In the genomic region with DNA sequence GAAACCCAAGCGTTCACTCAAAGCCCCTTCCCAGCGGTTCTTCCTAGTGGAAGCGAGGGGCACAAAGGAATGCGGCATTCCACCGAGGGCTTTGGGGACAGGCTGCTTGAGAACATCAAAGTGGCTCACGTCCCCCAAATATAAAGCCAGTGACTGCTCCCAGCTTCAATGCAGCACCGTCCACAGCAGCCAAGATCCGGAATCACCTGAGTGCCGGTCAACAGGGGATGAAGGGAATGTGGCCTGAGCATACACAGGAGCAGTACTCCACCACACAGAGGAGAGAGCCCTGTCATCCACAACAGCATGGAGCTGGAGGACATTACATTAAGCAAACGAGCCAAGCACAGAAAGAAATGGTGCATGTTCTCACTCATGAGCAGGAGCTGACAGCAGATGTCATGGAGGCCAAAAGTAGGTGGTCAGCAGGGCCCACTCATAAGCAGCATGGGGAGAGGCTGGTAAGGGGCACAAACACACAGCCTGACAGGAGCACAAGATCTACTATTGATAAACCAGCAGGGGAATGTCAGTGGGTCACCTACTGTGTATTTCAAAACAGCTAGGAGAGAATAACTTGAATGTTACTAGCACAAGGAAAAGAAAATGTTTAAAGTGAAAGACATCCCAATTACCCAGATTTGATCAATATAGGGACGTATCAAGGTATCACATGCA, we compare ENCODE assay signal across 17 cellular contexts.
DNase-seq lines count a peak whose midpoint lies in the region; FAIRE-seq and TF ChIP-seq lines count a peak whose summit lies in the region.
"Had no signal": no experiment of that assay in that cellular context is flagged by ENCODE, and none has a peak within 500 bp of the region (broad histone marks: within the 10 kb centered on the region; RNA-seq: fewer than 3 reads in every experiment).

No MANE protein-coding gene starts in this region.

- CTCF ChIA-PET in A673 (lab: Charles Lee): no interaction called here

- peak; percentile 49 for FAIRE-seq in HTR-8/SVneo (lab: Jason Lieb, UNC)
- FAIRE-seq: GM12891 had no signal

- H3K27ac ChIP-seq in ACC112 (ENCODE audit: low read depth, low read length) (0 out of 2 replicates have a peak overlapping the region, but pooled peaks have one; percentile 22), esophagus muscularis mucosa (replicated peaks in 1 of 4) (peak overlapping the region; percentile 61 to 69 (median 64)), osteoblast (ENCODE audit: low read depth, low read length) (peak overlapping the region; percentile 90), A673 (ENCODE audit: low read depth, low read length, poor library complexity, severe bottlenecking) (no peak overlapping the region)
- H3K27ac ChIP-seq: BLaER1, KMS-11, left lung, vagina had no signal

- DNase-seq in HTR-8/SVneo (ENCODE audit: insufficient read length, low spot score) (no peak), esophagus muscularis mucosa (ENCODE audit: extremely low spot score) (no peak), osteoblast (ENCODE audit: insufficient read length, low spot score, missing footprints) (no peak), NCI-H2227 (lab: John Stamatoyannopoulos, UW; ENCODE audit: unreplicated experiment) (no peak), ureter (ENCODE audit: low spot score) (no peak), A673 (ENCODE audit: low spot score) (no peak)
- DNase-seq in stimulated activated CD8-positive, alpha-beta memory T cell treated with anti-CD3 and anti-CD28 coated beads, Interleukin-4, amount 100 ng/mL, for 48 hours: no peak
- DNase-seq: activated gamma-delta T cell treated with Interleukin-2 at 50 U/mL for 16 hours, caudate nucleus, left lung, NCI-H1436, occipital lobe had no signal

- H3K79me2 ChIP-seq in ACC112 (ENCODE audit: control insufficient read depth, insufficient read depth, low read length, unreplicated experiment): peaks cover 11% of the 10 kb centered on the region
- H3K79me2 ChIP-seq in osteoblast (ENCODE audit: insufficient read depth, low read length): peaks cover 70% of the 10 kb centered on the region

- no TSS peak for BruUV-seq in A673 (replicated peaks; lab: Mats Ljungman, UMichigan)

- H3K4me1 ChIP-seq in ACC112 (ENCODE audit: control insufficient read depth, insufficient read depth, low read length, unreplicated experiment) (peaks cover 29% of the 10 kb centered on the region), esophagus muscularis mucosa (peaks cover 35 to 93% (median 82%) of the 10 kb centered on the region in 4 donors), osteoblast (ENCODE audit: insufficient read depth, low read length) (peaks cover 27% of the 10 kb centered on the region), A673 (ENCODE audit: insufficient read depth, low read length, poor library complexity, severe bottlenecking) (no peaks in the 10 kb centered on the region)

- H3K36me3 ChIP-seq in ACC112 (ENCODE audit: insufficient read depth, low read length) (no peaks in the 10 kb centered on the region), esophagus muscularis mucosa (no peaks in the 10 kb centered on the region), osteoblast (ENCODE audit: insufficient read depth, low read length) (no peaks in the 10 kb centered on the region), A673 (ENCODE audit: insufficient read depth, low read length, poor library complexity, severe bottlenecking) (no peaks in the 10 kb centered on the region)
- H3K36me3 ChIP-seq: left lung, vagina had no signal

- WGBS in esophagus muscularis mucosa: 65% methylated on average over 11 of the region's 11 CpGs

- intact Hi-C loops in esophagus muscularis mucosa (cut with DNase I) (no loop called here), A673 (cut with micrococcal nuclease; ENCODE audit: unreplicated experiment) (no loop called here)

- no peak for TF ChIP-seq POLR2A in esophagus muscularis mucosa (IDR thresholded peaks at IDR 0.05; ENCODE audit: low read depth)

- POLR2A ChIA-PET in A673 (lab: Charles Lee; ENCODE audit: low non-redundant PET): no interaction called here

- H2AFZ ChIP-seq in ACC112 (ENCODE audit: low read length, unreplicated experiment) (no peak overlapping the region), osteoblast (ENCODE audit: low read length) (no peak overlapping the region)

- TF ChIP-seq CTCF in esophagus muscularis mucosa (IDR thresholded peaks at IDR 0.05) (no peak), osteoblast (IDR thresholded peaks at IDR 0.05; ENCODE audit: extremely low read depth, low read depth, low read length) (no peak), A673 (conservative IDR thresholded peaks at IDR 0.05; ENCODE audit: low read depth, low read length) (no peak)

- peaks cover 17% of the 10 kb centered on the region for H4K20me1 ChIP-seq in osteoblast (ENCODE audit: insufficient read depth, low read length)

- H3K4me3 ChIP-seq in ACC112 (ENCODE audit: low read depth, low read length): no peak overlapping the region
- H3K4me3 ChIP-seq in esophagus muscularis mucosa: no peak overlapping the region
- H3K4me3 ChIP-seq in osteoblast (ENCODE audit: insufficient read depth, low read length): no peak overlapping the region
- H3K4me3 ChIP-seq in A673 (ENCODE audit: low read depth, low read length, poor library complexity, severe bottlenecking): no peak overlapping the region
- H3K4me3 ChIP-seq: BLaER1, left lung, vagina had no signal

- H3K27me3 ChIP-seq in ACC112 (ENCODE audit: insufficient read depth, low read length) (no peaks in the 10 kb centered on the region), esophagus muscularis mucosa (no peaks in the 10 kb centered on the region), osteoblast (ENCODE audit: insufficient read depth, low read length) (no peaks in the 10 kb centered on the region), A673 (replicated peaks; ENCODE audit: insufficient read depth, low read depth, low read length, poor library complexity) (no peaks in the 10 kb centered on the region)
- H3K27me3 ChIP-seq: left lung, vagina had no signal

- TF ChIP-seq EP300 in esophagus muscularis mucosa (IDR thresholded peaks at IDR 0.05): no peak

- H3K9me3 ChIP-seq in esophagus muscularis mucosa (no peaks in the 10 kb centered on the region), osteoblast (ENCODE audit: low read depth, low read length) (no peaks in the 10 kb centered on the region), A673 (ENCODE audit: low read depth, low read length, poor library complexity, severe bottlenecking) (no peaks in the 10 kb centered on the region)
- H3K9me3 ChIP-seq: BLaER1, left lung, vagina had no signal

- H3K4me2 ChIP-seq in osteoblast (ENCODE audit: insufficient read depth, low read length): no peak overlapping the region
- H3K4me2 ChIP-seq: BLaER1, KMS-11 had no signal
